In the genomic region with DNA sequence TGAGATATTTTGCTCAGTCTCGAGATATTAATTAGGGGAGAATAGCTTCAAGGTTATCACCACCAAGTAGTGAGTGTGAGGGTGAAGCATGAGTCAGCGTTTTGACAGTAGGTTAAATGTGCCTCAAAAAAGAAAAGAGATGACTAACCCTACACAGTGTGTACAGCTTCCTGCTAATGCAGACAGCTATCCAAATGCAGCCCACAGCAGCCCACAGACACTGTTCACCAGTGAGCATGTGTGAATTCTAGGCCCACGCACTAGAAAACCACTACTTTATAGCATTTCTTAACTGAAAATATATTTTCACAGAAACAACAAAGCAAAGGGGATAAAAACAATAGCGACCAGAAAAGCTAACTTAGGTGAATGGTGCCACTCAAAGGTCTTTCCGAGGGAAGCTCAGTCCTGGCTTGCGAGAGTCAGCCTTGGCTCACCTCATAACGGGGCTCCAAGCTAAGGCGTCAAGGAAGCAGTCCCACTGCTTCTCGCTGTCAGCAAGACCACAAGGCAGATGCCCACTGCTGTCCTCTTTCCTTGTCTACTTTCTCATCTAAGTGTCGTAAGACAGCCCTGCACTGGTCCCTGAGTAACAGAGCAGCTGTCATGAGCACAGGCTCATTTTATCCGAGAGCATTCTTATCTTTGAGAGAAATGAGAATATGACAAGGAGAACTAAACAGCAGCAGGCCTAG, we compare ENCODE assay signal across 10 cellular contexts. TPM values are rescaled to one million over a fixed set of nuclear protein-coding genes. Genes with fewer than 3 reads are reported as not detected.
DNase-seq lines count a peak whose midpoint lies in the region; ATAC-seq and TF ChIP-seq lines count a peak whose summit lies in the region.
"Had no signal": no experiment of that assay in that cellular context is flagged by ENCODE, and none has a peak within 500 bp of the region (broad histone marks: within the 10 kb centered on the region; RNA-seq: fewer than 3 reads in every experiment).

No MANE protein-coding gene starts in this region.

- no peaks in the 10 kb centered on the region for H3F3A ChIP-seq in MM.1S (ENCODE audit: insufficient read depth, low read length)

- H4K20me1 ChIP-seq in H9 (ENCODE audit: control insufficient read depth, insufficient read depth, insufficient read length) = no peaks in the 10 kb centered on the region
- H4K20me1 ChIP-seq in MM.1S (ENCODE audit: insufficient read depth, low read length) = no peaks in the 10 kb centered on the region

- no peak overlapping the region for H3K23ac ChIP-seq in H9 (ENCODE audit: insufficient read length, low read depth, low read length)

- no peak overlapping the region for H2AK5ac ChIP-seq in H9 (ENCODE audit: insufficient read length, low read length)

- H3K4me3 Mint-ChIP-seq in H9 = no peak overlapping the region
- no peak overlapping the region for H3K4me3 Mint-ChIP-seq in activated CD8-positive, alpha-beta T cell treated with anti-CD3 and anti-CD28 coated beads, Interleukin-2, amount 10 ng/mL, durations not matched to agents 7 days and 5 days

- DNase-seq in AG08396 (ENCODE audit: low spot score) (peak; percentile 25), H9 (no peak), inferior parietal cortex (ENCODE audit: extremely low spot score) (peak; percentile 47), ureter (ENCODE audit: low spot score) (no peak), mesenteric fat pad (ENCODE audit: low spot score) (no peak), psoas muscle (no peak), MM.1S (no peak)
- DNase-seq in activated CD8-positive, alpha-beta T cell treated with anti-CD3 and anti-CD28 coated beads, Interleukin-2, amount 10 ng/mL, durations not matched to agents 7 days and 5 days = peak; percentile 31
- DNase-seq: midbrain had no signal

- H3K9me3 Mint-ChIP-seq in H9 = no peaks in the 10 kb centered on the region
- H3K9me3 Mint-ChIP-seq in activated CD8-positive, alpha-beta T cell treated with anti-CD3 and anti-CD28 coated beads, Interleukin-2, amount 10 ng/mL, durations not matched to agents 7 days and 5 days (ENCODE audit: insufficient read depth) = no peaks in the 10 kb centered on the region

- H3K4me1 Mint-ChIP-seq in H9 = no peaks in the 10 kb centered on the region
- peaks cover 10% of the 10 kb centered on the region for H3K4me1 Mint-ChIP-seq in activated CD8-positive, alpha-beta T cell treated with anti-CD3 and anti-CD28 coated beads, Interleukin-2, amount 10 ng/mL, durations not matched to agents 7 days and 5 days (ENCODE audit: low read depth)

- peaks cover 0 to 7% (median 2%) of the 10 kb centered on the region in 3 experiments; a peak in 4 of 7 replicates for H3K36me3 Mint-ChIP-seq in H9 (ENCODE audit: insufficient read depth in 1 of 3, low read depth in 3 of 3)
- no peaks in the 10 kb centered on the region for H3K36me3 Mint-ChIP-seq in activated CD8-positive, alpha-beta T cell treated with anti-CD3 and anti-CD28 coated beads, Interleukin-2, amount 10 ng/mL, durations not matched to agents 7 days and 5 days (ENCODE audit: low read depth)

- no peak overlapping the region for H3T11ph ChIP-seq in H9 (ENCODE audit: low read length)

- no peak overlapping the region for H2BK120ac ChIP-seq in H9 (ENCODE audit: low read depth, low read length, poor library complexity, severe bottlenecking)

- no peak overlapping the region for H2BK20ac ChIP-seq in H9 (ENCODE audit: low read depth, low read length, poor library complexity, severe bottlenecking)

- H3K36me3 ChIP-seq in psoas muscle (ENCODE audit: insufficient read depth in 1 of 2, low read depth in 1 of 2) (peaks cover 7 to 88% of the 10 kb centered on the region in 2 donors), MM.1S (replicated peaks; ENCODE audit: insufficient read depth, low read length) (no peaks in the 10 kb centered on the region)

- H3K4me2 ChIP-seq in H9 (ENCODE audit: insufficient read depth, insufficient read length, low read length) = no peak overlapping the region
- no peak overlapping the region for H3K4me2 ChIP-seq in MM.1S (ENCODE audit: low read depth, low read length)

- H3K56ac ChIP-seq in H9 (ENCODE audit: insufficient read length, low read depth, low read length) = no peak overlapping the region

- no peak overlapping the region for H2BK12ac ChIP-seq in H9 (ENCODE audit: insufficient read length, low read depth, low read length)

- no peaks in the 10 kb centered on the region for H3K79me1 ChIP-seq in H9 (ENCODE audit: insufficient read depth, low read depth, low read length, poor library complexity, severe bottlenecking)

- TF ChIP-seq CTCF in H9 (conservative IDR thresholded peaks at IDR 0.05) = no peak
- no peak for TF ChIP-seq CTCF in psoas muscle (IDR thresholded peaks at IDR 0.05)
- no peak for TF ChIP-seq CTCF in MM.1S (IDR thresholded peaks at IDR 0.05; ENCODE audit: low read length)

- H3K4me1 ChIP-seq in H9 (ENCODE audit: insufficient read depth, low read length) (no peaks in the 10 kb centered on the region), psoas muscle (no peaks in the 10 kb centered on the region), MM.1S (ENCODE audit: low read length) (no peaks in the 10 kb centered on the region)

- CTCF ChIA-PET in activated CD8-positive, alpha-beta T cell treated with anti-CD3 and anti-CD28 coated beads, Interleukin-2, amount 10 ng/mL, durations not matched to agents 7 days and 5 days (lab: Charles Lee) = interaction anchor here (0.7 to 1.7 kb wide), 2 partner anchors 9 to 85 kb away, joined by 3 to 9 read pairs; no protein-coding TSS in a partner anchor

- H3K9me3 ChIP-seq in H9 (ENCODE audit: control insufficient read depth, low read depth, low read length) = no peaks in the 10 kb centered on the region
- H3K9me3 ChIP-seq in psoas muscle = no peaks in the 10 kb centered on the region
- H3K9me3 ChIP-seq in MM.1S (replicated peaks; ENCODE audit: insufficient read depth, low read length) = no peaks in the 10 kb centered on the region

- H2AFZ ChIP-seq in H9 (ENCODE audit: low read length) (no peak overlapping the region), MM.1S (ENCODE audit: low read length) (no peak overlapping the region)

- H3K79me2 ChIP-seq in H9 (ENCODE audit: insufficient read depth, low read length) (no peaks in the 10 kb centered on the region), MM.1S (ENCODE audit: low read length) (no peaks in the 10 kb centered on the region)

- no peaks in the 10 kb centered on the region for H3K27me3 Mint-ChIP-seq in H9 (ENCODE audit: low read depth)
- H3K27me3 Mint-ChIP-seq in activated CD8-positive, alpha-beta T cell treated with anti-CD3 and anti-CD28 coated beads, Interleukin-2, amount 10 ng/mL, durations not matched to agents 7 days and 5 days (ENCODE audit: low read depth) = no peaks in the 10 kb centered on the region

- H4K91ac ChIP-seq in H9 (ENCODE audit: insufficient read length, low read depth, low read length) = no peak overlapping the region

- ATAC-seq in activated CD8-positive, alpha-beta T cell treated with anti-CD3 and anti-CD28 coated beads, Interleukin-2, amount 10 ng/mL, durations not matched to agents 7 days and 5 days = peak; percentile 76
- no peak for ATAC-seq in psoas muscle
- ATAC-seq: Panc1 had no signal

- H4K8ac ChIP-seq in H9 (replicated peaks; ENCODE audit: insufficient read length, low read depth, low read length) = no peak overlapping the region

- no peak overlapping the region for H3K14ac ChIP-seq in H9 (ENCODE audit: insufficient read depth, low read length)

- peak overlapping the region in 2 of 3 experiments; percentile 18 to 40; a peak in 1 of 7 replicates for H3K27ac Mint-ChIP-seq in H9
- no peak overlapping the region for H3K27ac Mint-ChIP-seq in activated CD8-positive, alpha-beta T cell treated with anti-CD3 and anti-CD28 coated beads, Interleukin-2, amount 10 ng/mL, durations not matched to agents 7 days and 5 days

- H2BK15ac ChIP-seq in H9 (ENCODE audit: low read depth, low read length) = no peak overlapping the region

- no peak overlapping the region for H3K4me3 ChIP-seq in psoas muscle
- no peak overlapping the region for H3K4me3 ChIP-seq in MM.1S (ENCODE audit: low read length)

- H3K27ac ChIP-seq in H9 (ENCODE audit: insufficient read length, low read depth, low read length) = no peak overlapping the region
- H3K27ac ChIP-seq in psoas muscle = no peak overlapping the region
- no peak overlapping the region for H3K27ac ChIP-seq in MM.1S (ENCODE audit: low read length)

- WGBS in H9 (ENCODE audit: extremely low coverage, insufficient read length, low lambda C conversion rate) = no CpG with 5 or more reads among the region's 11 CpGs
- 90 to 93% (median 92%) methylated on average over 11 of the region's 11 CpGs for WGBS in psoas muscle, 3 donors

- intact Hi-C loops in psoas muscle (cut with DNase I) = no loop called here

- H3K18ac ChIP-seq in H9 (ENCODE audit: insufficient read length, low read depth, low read length) = no peak overlapping the region

- H3K9ac ChIP-seq in H9 (ENCODE audit: extremely low read depth, insufficient read length, low read length) (no peak overlapping the region), MM.1S (ENCODE audit: low read length) (no peak overlapping the region)

- no peaks in the 10 kb centered on the region for H3K23me2 ChIP-seq in H9 (ENCODE audit: insufficient read length, low read depth, low read length, poor library complexity, severe bottlenecking)

- H4K5ac ChIP-seq in H9 (ENCODE audit: insufficient read length, low read depth, low read length) = no peak overlapping the region

- H3K4ac ChIP-seq in H9 (ENCODE audit: low read depth, low read length) = no peak overlapping the region

- no peaks in the 10 kb centered on the region for H3K9me2 ChIP-seq in MM.1S (replicated peaks; ENCODE audit: insufficient read depth, low read length)

- no peaks in the 10 kb centered on the region for H3K27me3 ChIP-seq in H9 (ENCODE audit: insufficient read depth, low read length)
- no peaks in the 10 kb centered on the region for H3K27me3 ChIP-seq in psoas muscle (ENCODE audit: insufficient read depth in 3 of 3, low read length in 2 of 3)
- H3K27me3 ChIP-seq in MM.1S (replicated peaks; ENCODE audit: insufficient read depth, low read length) = no peaks in the 10 kb centered on the region

- POLR2A ChIA-PET in activated CD8-positive, alpha-beta T cell treated with anti-CD3 and anti-CD28 coated beads, Interleukin-2, amount 10 ng/mL, durations not matched to agents 7 days and 5 days (lab: Charles Lee) = no interaction called here

- no peak overlapping the region for H2BK5ac ChIP-seq in H9 (ENCODE audit: insufficient read length, low read length)

RNA-seq across cellular contexts. Expression of a gene that starts 47.6 kb away (rescaled TPM):
- total RNA-seq in H9 (2021) = 7.0 and 8.1 TPM in 2 replicates
- 1 to 10 TPM; 1.0 to 1.3 TPM for total RNA-seq in activated CD8-positive, alpha-beta T cell treated with anti-CD3 and anti-CD28 coated beads, Interleukin-2, amount 10 ng/mL, durations not matched to agents 7 days and 5 days
- 12.3 TPM for total RNA-seq in ureter
- total RNA-seq in mesenteric fat pad = 12.2 TPM
- 1 to 10 TPM; 5.0 to 9.6 (median 7.9) TPM for total RNA-seq in psoas muscle
- 1 to 10 TPM; 1.6 to 4.6 (median 3.7) TPM for polyA plus RNA-seq in psoas muscle

RNA-seq across cellular contexts. Expression of a gene that starts 48.6 kb away (rescaled TPM):
- total RNA-seq in H9 (2021) = not detected in 2 replicates
- total RNA-seq in activated CD8-positive, alpha-beta T cell treated with anti-CD3 and anti-CD28 coated beads, Interleukin-2, amount 10 ng/mL, durations not matched to agents 7 days and 5 days = not detected
- not detected for total RNA-seq in ureter
- total RNA-seq in mesenteric fat pad = not detected
- total RNA-seq in psoas muscle = under 1 TPM in 1 of 4 donors, not detected in 3; 0.12 TPM
- polyA plus RNA-seq in psoas muscle = not detected

Comparison
In these comparisons a context has a peak if more than half of its experiments do, and no peak if none do; other contexts are left out.
1. DNase-seq: peak in AG08396 (single experiment), activated CD8-positive, alpha-beta T cell treated with anti-CD3 and anti-CD28 coated beads, Interleukin-2, amount 10 ng/mL, durations not matched to agents 7 days and 5 days (single experiment) and inferior parietal cortex (single experiment); none in H9 (single experiment), ureter (single experiment), mesenteric fat pad (single experiment), psoas muscle (0 of 2) and MM.1S (single experiment).